Comparison of ENCODE assay signal across 1 cellular context in the genomic region with DNA sequence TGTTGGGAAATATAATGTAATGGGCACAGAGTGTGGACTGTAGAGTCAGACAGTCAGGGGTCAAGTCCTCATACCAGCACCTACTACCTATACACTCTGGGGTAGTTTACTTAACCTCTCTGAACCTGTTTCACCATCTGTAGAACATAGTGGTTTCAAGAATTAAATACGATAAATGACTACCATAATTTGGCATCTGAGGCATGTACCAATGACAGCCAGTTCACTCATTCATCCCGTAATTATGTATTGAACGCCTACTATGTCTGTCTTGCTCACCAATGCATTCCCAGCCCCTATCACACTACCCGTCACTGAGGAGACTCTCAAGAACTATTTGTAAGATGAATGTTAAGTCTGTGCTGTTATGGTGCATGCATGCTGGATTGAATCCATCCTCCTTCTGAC.
TF ChIP-seq lines count a peak whose summit lies in the region.

No MANE protein-coding gene starts in this region.

TF ChIP-seq in HepG2, 621 proteins besides CTCF, POLR2A, EP300 and RAD21 (continued from another document):
- peak; percentile 49; the same call in 1 of the 2 replicates for TF ChIP-seq SALL1 (CRISPR knock-in tag; IDR thresholded peaks at IDR 0.05)
- no peak for TF ChIP-seq ZNF605 (CRISPR knock-in tag; IDR thresholded peaks at IDR 0.05)
- TF ChIP-seq BCL6 (CRISPR knock-in tag; IDR thresholded peaks at IDR 0.05) = peak; percentile 92
- no peak for TF ChIP-seq ZNF547 (CRISPR knock-in tag; IDR thresholded peaks at IDR 0.05)
- TF ChIP-seq FOXA1 (IDR thresholded peaks at IDR 0.05) = no peak
- peak; percentile 75 for TF ChIP-seq FOXA1 (CRISPR knock-in tag; IDR thresholded peaks at IDR 0.05)
- no peak for TF ChIP-seq ZNF292 (CRISPR knock-in tag; IDR thresholded peaks at IDR 0.05; ENCODE audit: borderline replicate concordance, low read depth)
- TF ChIP-seq, protein P1, sequence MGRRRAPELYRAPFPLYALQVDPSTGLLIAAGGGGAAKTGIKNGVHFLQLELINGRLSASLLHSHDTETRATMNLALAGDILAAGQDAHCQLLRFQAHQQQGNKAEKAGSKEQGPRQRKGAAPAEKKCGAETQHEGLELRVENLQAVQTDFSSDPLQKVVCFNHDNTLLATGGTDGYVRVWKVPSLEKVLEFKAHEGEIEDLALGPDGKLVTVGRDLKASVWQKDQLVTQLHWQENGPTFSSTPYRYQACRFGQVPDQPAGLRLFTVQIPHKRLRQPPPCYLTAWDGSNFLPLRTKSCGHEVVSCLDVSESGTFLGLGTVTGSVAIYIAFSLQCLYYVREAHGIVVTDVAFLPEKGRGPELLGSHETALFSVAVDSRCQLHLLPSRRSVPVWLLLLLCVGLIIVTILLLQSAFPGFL (CRISPR knock-in tag; IDR thresholded peaks at IDR 0.05) = no peak
- no peak for TF ChIP-seq SIN3B (IDR thresholded peaks at IDR 0.05; ENCODE audit: low read length)
- no peak for TF ChIP-seq ZSCAN25 (CRISPR knock-in tag; IDR thresholded peaks at IDR 0.05)
- TF ChIP-seq ATF4 (CRISPR knock-in tag; IDR thresholded peaks at IDR 0.05) = peak in 1 of 2 experiments; percentile 63; a peak in 2 of 4 replicates
- no peak for TF ChIP-seq PLSCR1 (CRISPR knock-in tag; IDR thresholded peaks at IDR 0.05; ENCODE audit: borderline replicate concordance)
- TF ChIP-seq ZBTB26 (CRISPR knock-in tag; IDR thresholded peaks at IDR 0.05; ENCODE audit: borderline replicate concordance) = no peak
- no peak for TF ChIP-seq ZNF816 (CRISPR knock-in tag; IDR thresholded peaks at IDR 0.05; ENCODE audit: borderline replicate concordance)
- TF ChIP-seq CBX5 (CRISPR knock-in tag; IDR thresholded peaks at IDR 0.05; ENCODE audit: borderline replicate concordance) = no peak
- no peak for TF ChIP-seq FOXO4 (CRISPR knock-in tag; conservative IDR thresholded peaks at IDR 0.05)
- TF ChIP-seq AGO2 (optimal IDR thresholded peaks at IDR 0.05; ENCODE audit: low read depth, low read length) = no peak
- TF ChIP-seq, protein P2, sequence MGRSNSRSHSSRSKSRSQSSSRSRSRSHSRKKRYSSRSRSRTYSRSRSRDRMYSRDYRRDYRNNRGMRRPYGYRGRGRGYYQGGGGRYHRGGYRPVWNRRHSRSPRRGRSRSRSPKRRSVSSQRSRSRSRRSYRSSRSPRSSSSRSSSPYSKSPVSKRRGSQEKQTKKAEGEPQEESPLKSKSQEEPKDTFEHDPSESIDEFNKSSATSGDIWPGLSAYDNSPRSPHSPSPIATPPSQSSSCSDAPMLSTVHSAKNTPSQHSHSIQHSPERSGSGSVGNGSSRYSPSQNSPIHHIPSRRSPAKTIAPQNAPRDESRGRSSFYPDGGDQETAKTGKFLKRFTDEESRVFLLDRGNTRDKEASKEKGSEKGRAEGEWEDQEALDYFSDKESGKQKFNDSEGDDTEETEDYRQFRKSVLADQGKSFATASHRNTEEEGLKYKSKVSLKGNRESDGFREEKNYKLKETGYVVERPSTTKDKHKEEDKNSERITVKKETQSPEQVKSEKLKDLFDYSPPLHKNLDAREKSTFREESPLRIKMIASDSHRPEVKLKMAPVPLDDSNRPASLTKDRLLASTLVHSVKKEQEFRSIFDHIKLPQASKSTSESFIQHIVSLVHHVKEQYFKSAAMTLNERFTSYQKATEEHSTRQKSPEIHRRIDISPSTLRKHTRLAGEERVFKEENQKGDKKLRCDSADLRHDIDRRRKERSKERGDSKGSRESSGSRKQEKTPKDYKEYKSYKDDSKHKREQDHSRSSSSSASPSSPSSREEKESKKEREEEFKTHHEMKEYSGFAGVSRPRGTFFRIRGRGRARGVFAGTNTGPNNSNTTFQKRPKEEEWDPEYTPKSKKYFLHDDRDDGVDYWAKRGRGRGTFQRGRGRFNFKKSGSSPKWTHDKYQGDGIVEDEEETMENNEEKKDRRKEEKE (IDR thresholded peaks at IDR 0.05) = no peak
- no peak for TF ChIP-seq ZNF772 (CRISPR knock-in tag; IDR thresholded peaks at IDR 0.05)
- TF ChIP-seq ZNF749 (CRISPR knock-in tag; IDR thresholded peaks at IDR 0.05; ENCODE audit: borderline replicate concordance) = no peak
- TF ChIP-seq GLI4 (CRISPR knock-in tag; IDR thresholded peaks at IDR 0.05; ENCODE audit: borderline replicate concordance) = no peak
- no peak for TF ChIP-seq SP2 (CRISPR knock-in tag; IDR thresholded peaks at IDR 0.05)
- no peak for TF ChIP-seq SMAD1 (CRISPR knock-in tag; IDR thresholded peaks at IDR 0.05; ENCODE audit: borderline replicate concordance, low read depth)
TF ChIP-seq in HepG2: peak in this region for 61.
